ENCODE assay signal across 8 cellular contexts in genomic region chrX:40008841-40009461, GRCh38.
A peak's percentile ranks its signal among the peaks of the same experiment; 100 is the strongest.
DNase-seq lines count a peak whose midpoint lies in the region; ATAC-seq and TF ChIP-seq lines count a peak whose summit lies in the region.

No MANE protein-coding gene starts in this region.

- H3K36me3 ChIP-seq in ectodermal cell (ENCODE audit: control insufficient read depth, insufficient read depth, low read length) (no peaks in the 10 kb centered on the region), osteoblast (ENCODE audit: insufficient read depth, low read length) (no peaks in the 10 kb centered on the region)

- no peak for ATAC-seq in HG03045 (IDR thresholded peaks at IDR 0.05; ENCODE audit: unreplicated experiment)
- ATAC-seq in GM18858 (IDR thresholded peaks at IDR 0.05; ENCODE audit: unreplicated experiment): no peak

- no peaks in the 10 kb centered on the region for H3K79me2 ChIP-seq in osteoblast (ENCODE audit: insufficient read depth, low read length)

- peaks cover 31% of the 10 kb centered on the region for H3K4me1 ChIP-seq in ectodermal cell (ENCODE audit: control insufficient read depth, insufficient read depth, low read length)
- H3K4me1 ChIP-seq in osteoblast (ENCODE audit: insufficient read depth, low read length): peaks cover 15% of the 10 kb centered on the region

- DNase-seq in GM13976 (ENCODE audit: low spot score): peak; percentile 41
- peak; percentile 89 for DNase-seq in SK-N-DZ (ENCODE audit: low spot score)
- DNase-seq in osteoblast (ENCODE audit: insufficient read length, low spot score, missing footprints): peak; percentile 86
- DNase-seq in SW 1271 (lab: John Stamatoyannopoulos, UW): no peak
- DNase-seq in NCI-H1436 (lab: John Stamatoyannopoulos, UW): no peak

- WGBS in ectodermal cell, 2 experiments: 0% methylated on average over 48 to 50 of the region's 50 CpGs

- H3K4me3 ChIP-seq in ectodermal cell (ENCODE audit: insufficient read depth, low read depth, low read length): peak overlapping the region; percentile 34
- H3K4me3 ChIP-seq in osteoblast (ENCODE audit: insufficient read depth, low read length): no peak overlapping the region

- in situ Hi-C loops in GM13976 (cut with MboI; ENCODE audit: low sequenced_read_pairs, unreplicated experiment): no loop called here

- TF ChIP-seq CTCF in GM13976 (IDR thresholded peaks at IDR 0.05; ENCODE audit: borderline replicate concordance, control extremely low read depth, extremely low read depth, insufficient read depth, missing control alignments): no peak
- no peak for TF ChIP-seq CTCF in osteoblast (IDR thresholded peaks at IDR 0.05; ENCODE audit: extremely low read depth, low read depth, low read length)

- H3K9me3 ChIP-seq in ectodermal cell (ENCODE audit: control insufficient read depth, low read length): no peaks in the 10 kb centered on the region
- no peaks in the 10 kb centered on the region for H3K9me3 ChIP-seq in osteoblast (ENCODE audit: low read depth, low read length)

- H4K20me1 ChIP-seq in osteoblast (ENCODE audit: insufficient read depth, low read length): no peaks in the 10 kb centered on the region

- H3K4me2 ChIP-seq in osteoblast (ENCODE audit: insufficient read depth, low read length): no peak overlapping the region

- H3K27ac ChIP-seq in ectodermal cell (ENCODE audit: insufficient read depth, low read depth, low read length, poor library complexity, severe bottlenecking) (no peak overlapping the region), osteoblast (ENCODE audit: low read depth, low read length) (no peak overlapping the region)

- no peak overlapping the region for H2AFZ ChIP-seq in osteoblast (ENCODE audit: low read length)

- H3K27me3 ChIP-seq in ectodermal cell (ENCODE audit: control insufficient read depth, insufficient read depth, low read length, poor library complexity, severe bottlenecking) (peaks cover 100% of the 10 kb centered on the region), osteoblast (ENCODE audit: insufficient read depth, low read length) (peaks cover 40% of the 10 kb centered on the region)

Comparison
In these comparisons a context has a peak if more than half of its experiments do, and no peak if none do; other contexts are left out.
1. DNase-seq: peak in GM13976 (single experiment), SK-N-DZ (single experiment) and osteoblast (single experiment); none in SW 1271 (0 of 2) and NCI-H1436 (single experiment).